In genomic region chr16:28935924-28936783, GRCh38 we compare ENCODE assay signal across 9 cellular contexts. TPM values are rescaled to one million over a fixed set of nuclear protein-coding genes. Genes with fewer than 3 reads are reported as not detected.
DNase-seq lines count a peak whose midpoint lies in the region; ATAC-seq and FAIRE-seq lines count a peak whose summit lies in the region.
"Had no signal": no experiment of that assay in that cellular context is flagged by ENCODE, and none has a peak within 500 bp of the region (broad histone marks: within the 10 kb centered on the region; RNA-seq: fewer than 3 reads in every experiment).

No MANE protein-coding gene starts in this region.

- no peaks in the 10 kb centered on the region for H3K36me3 ChIP-seq in SK-N-MC (ENCODE audit: insufficient read depth, low read length)

- peak; percentile 52 for DNase-seq in DMS53 (lab: John Stamatoyannopoulos, UW)
- DNase-seq in DMS53 treated with DMSO at 0.1 percent for 48 hours (lab: John Stamatoyannopoulos, UW; ENCODE audit: unreplicated experiment) = no peak
- no peak for DNase-seq in SK-N-MC (ENCODE audit: low read depth, low spot score)
- peak; percentile 87 for DNase-seq in activated naive CD4-positive, alpha-beta T cell treated with anti-CD3 and anti-CD28 coated beads, Interleukin-2, amount 10 ng/mL, durations not matched to agents 7 days and 5 days
- peak; percentile 89 for DNase-seq in Right ventricle myocardium superior
- DNase-seq in pulmonary artery endothelial cell (ENCODE audit: low read depth, low spot score) = peak; percentile 55
- DNase-seq in urothelium cell line (ENCODE audit: low spot score) = peak; percentile 20

- peak overlapping the region; percentile 68 for H3K4me3 Mint-ChIP-seq in activated naive CD4-positive, alpha-beta T cell treated with anti-CD3 and anti-CD28 coated beads, Interleukin-2, amount 10 ng/mL, durations not matched to agents 7 days and 5 days

- peak overlapping the region; percentile 60 for H3K9ac ChIP-seq in SK-N-MC (ENCODE audit: insufficient read length)

- no peaks in the 10 kb centered on the region for H3K9me3 Mint-ChIP-seq in activated naive CD4-positive, alpha-beta T cell treated with anti-CD3 and anti-CD28 coated beads, Interleukin-2, amount 10 ng/mL, durations not matched to agents 7 days and 5 days

- peak overlapping the region; percentile 39 for H3K27ac Mint-ChIP-seq in activated naive CD4-positive, alpha-beta T cell treated with anti-CD3 and anti-CD28 coated beads, Interleukin-2, amount 10 ng/mL, durations not matched to agents 7 days and 5 days

- intact Hi-C loops in Right ventricle myocardium superior (cut with DNase I) = no loop called here

- peak overlapping the region; percentile 73 for H3K4me3 ChIP-seq in SK-N-MC

- H3K9me3 ChIP-seq in SK-N-MC (ENCODE audit: low read depth, low read length) = no peaks in the 10 kb centered on the region

- H3K27me3 Mint-ChIP-seq in activated naive CD4-positive, alpha-beta T cell treated with anti-CD3 and anti-CD28 coated beads, Interleukin-2, amount 10 ng/mL, durations not matched to agents 7 days and 5 days = peaks cover 34% of the 10 kb centered on the region

- FAIRE-seq in urothelium cell line (lab: Jason Lieb, UNC) = no peak
- FAIRE-seq: A204.1 had no signal

- CTCF ChIA-PET in activated naive CD4-positive, alpha-beta T cell treated with anti-CD3 and anti-CD28 coated beads, Interleukin-2, amount 10 ng/mL, durations not matched to agents 7 days and 5 days (lab: Charles Lee) = interaction anchor here (1.0 to 1.9 kb wide), 3 partner anchors 9 to 12 kb away, joined by 3 to 12 read pairs (median 5); partner anchors contain the start of gene RABEP2

- no peaks in the 10 kb centered on the region for H3K36me3 Mint-ChIP-seq in activated naive CD4-positive, alpha-beta T cell treated with anti-CD3 and anti-CD28 coated beads, Interleukin-2, amount 10 ng/mL, durations not matched to agents 7 days and 5 days

- peak; percentile 75 for ATAC-seq in HG03342 (IDR thresholded peaks at IDR 0.05; ENCODE audit: unreplicated experiment)
- peak; percentile 95 for ATAC-seq in Right ventricle myocardium superior (ENCODE audit: poor library complexity)

- H3K27ac ChIP-seq in SK-N-MC = no peak overlapping the region

- H3K4me1 Mint-ChIP-seq in activated naive CD4-positive, alpha-beta T cell treated with anti-CD3 and anti-CD28 coated beads, Interleukin-2, amount 10 ng/mL, durations not matched to agents 7 days and 5 days = peaks cover 26% of the 10 kb centered on the region

RNA-seq across cellular contexts. Expression of gene CD19, which starts 4.4 kb away (rescaled TPM):
- total RNA-seq in Right ventricle myocardium superior (not detected), pulmonary artery endothelial cell (0.25 TPM in 1 of 2 replicates, not detected in the other)

RNA-seq across cellular contexts. Expression of gene RABEP2, which starts 11.1 kb away (rescaled TPM):
- total RNA-seq in Right ventricle myocardium superior (18.2 TPM), pulmonary artery endothelial cell (40.8 and 44.8 TPM in 2 replicates)

RNA-seq across cellular contexts. Expression of gene NFATC2IP, which starts 14.6 kb away (rescaled TPM):
- 15.8 TPM for total RNA-seq in Right ventricle myocardium superior
- total RNA-seq in pulmonary artery endothelial cell = 20.5 and 27.5 TPM in 2 replicates

RNA-seq across cellular contexts. Expression of gene SPNS1, which starts 38.4 kb away (rescaled TPM):
- 15.3 TPM for total RNA-seq in Right ventricle myocardium superior
- total RNA-seq in pulmonary artery endothelial cell = 28.8 and 32.7 TPM in 2 replicates

RNA-seq across cellular contexts. Expression of gene LAT, which starts 48.7 kb away (rescaled TPM):
- total RNA-seq in Right ventricle myocardium superior (2.4 TPM), pulmonary artery endothelial cell (0.13 and 0.18 TPM in 2 replicates)

Comparison
In these comparisons a context has a peak if more than half of its experiments do, and no peak if none do; other contexts are left out.
1. DNase-seq: peak in DMS53 (single experiment), activated naive CD4-positive, alpha-beta T cell treated with anti-CD3 and anti-CD28 coated beads, Interleukin-2, amount 10 ng/mL, durations not matched to agents 7 days and 5 days (single experiment), Right ventricle myocardium superior (single experiment), pulmonary artery endothelial cell (single experiment) and urothelium cell line (single experiment); none in DMS53 treated with DMSO at 0.1 percent for 48 hours (single experiment) and SK-N-MC (single experiment).